Comparison of ENCODE assay signal across 1 cellular context in the genomic region with DNA sequence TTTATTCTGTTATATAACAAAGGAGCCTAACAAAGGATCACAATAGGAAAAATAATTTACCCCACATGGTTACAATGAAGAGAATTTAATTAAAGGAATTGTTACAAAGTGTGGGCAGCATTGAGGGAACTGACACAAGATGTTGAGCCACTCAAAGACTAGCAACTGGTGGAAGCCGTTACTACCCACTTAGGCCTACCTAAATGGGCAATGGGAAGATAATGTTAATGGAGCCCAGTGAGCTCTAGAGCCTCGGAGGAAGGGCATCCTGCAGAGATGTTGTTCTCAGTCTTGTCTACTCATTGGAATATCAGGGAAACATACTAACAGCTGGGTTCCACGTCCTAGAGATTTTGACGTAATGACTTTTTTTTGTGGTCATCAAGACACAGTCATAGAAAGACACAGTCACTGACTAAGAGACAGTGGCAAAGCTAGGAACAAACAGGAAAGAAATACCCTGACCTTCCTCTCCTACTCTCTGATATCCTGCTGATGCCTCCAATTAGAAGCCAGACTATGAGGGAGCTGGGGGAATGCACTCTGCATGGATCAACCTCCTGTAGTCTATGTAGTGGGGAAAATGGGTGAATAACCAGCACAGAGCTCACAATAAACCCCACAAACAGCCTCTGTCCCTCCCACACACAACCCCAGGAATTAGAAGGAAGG.
TF ChIP-seq lines count a peak whose summit lies in the region.

No MANE protein-coding gene starts in this region.

TF ChIP-seq in GM23338, 12 proteins besides CTCF, POLR2A, EP300 and RAD21:
- TF ChIP-seq, protein P1, sequence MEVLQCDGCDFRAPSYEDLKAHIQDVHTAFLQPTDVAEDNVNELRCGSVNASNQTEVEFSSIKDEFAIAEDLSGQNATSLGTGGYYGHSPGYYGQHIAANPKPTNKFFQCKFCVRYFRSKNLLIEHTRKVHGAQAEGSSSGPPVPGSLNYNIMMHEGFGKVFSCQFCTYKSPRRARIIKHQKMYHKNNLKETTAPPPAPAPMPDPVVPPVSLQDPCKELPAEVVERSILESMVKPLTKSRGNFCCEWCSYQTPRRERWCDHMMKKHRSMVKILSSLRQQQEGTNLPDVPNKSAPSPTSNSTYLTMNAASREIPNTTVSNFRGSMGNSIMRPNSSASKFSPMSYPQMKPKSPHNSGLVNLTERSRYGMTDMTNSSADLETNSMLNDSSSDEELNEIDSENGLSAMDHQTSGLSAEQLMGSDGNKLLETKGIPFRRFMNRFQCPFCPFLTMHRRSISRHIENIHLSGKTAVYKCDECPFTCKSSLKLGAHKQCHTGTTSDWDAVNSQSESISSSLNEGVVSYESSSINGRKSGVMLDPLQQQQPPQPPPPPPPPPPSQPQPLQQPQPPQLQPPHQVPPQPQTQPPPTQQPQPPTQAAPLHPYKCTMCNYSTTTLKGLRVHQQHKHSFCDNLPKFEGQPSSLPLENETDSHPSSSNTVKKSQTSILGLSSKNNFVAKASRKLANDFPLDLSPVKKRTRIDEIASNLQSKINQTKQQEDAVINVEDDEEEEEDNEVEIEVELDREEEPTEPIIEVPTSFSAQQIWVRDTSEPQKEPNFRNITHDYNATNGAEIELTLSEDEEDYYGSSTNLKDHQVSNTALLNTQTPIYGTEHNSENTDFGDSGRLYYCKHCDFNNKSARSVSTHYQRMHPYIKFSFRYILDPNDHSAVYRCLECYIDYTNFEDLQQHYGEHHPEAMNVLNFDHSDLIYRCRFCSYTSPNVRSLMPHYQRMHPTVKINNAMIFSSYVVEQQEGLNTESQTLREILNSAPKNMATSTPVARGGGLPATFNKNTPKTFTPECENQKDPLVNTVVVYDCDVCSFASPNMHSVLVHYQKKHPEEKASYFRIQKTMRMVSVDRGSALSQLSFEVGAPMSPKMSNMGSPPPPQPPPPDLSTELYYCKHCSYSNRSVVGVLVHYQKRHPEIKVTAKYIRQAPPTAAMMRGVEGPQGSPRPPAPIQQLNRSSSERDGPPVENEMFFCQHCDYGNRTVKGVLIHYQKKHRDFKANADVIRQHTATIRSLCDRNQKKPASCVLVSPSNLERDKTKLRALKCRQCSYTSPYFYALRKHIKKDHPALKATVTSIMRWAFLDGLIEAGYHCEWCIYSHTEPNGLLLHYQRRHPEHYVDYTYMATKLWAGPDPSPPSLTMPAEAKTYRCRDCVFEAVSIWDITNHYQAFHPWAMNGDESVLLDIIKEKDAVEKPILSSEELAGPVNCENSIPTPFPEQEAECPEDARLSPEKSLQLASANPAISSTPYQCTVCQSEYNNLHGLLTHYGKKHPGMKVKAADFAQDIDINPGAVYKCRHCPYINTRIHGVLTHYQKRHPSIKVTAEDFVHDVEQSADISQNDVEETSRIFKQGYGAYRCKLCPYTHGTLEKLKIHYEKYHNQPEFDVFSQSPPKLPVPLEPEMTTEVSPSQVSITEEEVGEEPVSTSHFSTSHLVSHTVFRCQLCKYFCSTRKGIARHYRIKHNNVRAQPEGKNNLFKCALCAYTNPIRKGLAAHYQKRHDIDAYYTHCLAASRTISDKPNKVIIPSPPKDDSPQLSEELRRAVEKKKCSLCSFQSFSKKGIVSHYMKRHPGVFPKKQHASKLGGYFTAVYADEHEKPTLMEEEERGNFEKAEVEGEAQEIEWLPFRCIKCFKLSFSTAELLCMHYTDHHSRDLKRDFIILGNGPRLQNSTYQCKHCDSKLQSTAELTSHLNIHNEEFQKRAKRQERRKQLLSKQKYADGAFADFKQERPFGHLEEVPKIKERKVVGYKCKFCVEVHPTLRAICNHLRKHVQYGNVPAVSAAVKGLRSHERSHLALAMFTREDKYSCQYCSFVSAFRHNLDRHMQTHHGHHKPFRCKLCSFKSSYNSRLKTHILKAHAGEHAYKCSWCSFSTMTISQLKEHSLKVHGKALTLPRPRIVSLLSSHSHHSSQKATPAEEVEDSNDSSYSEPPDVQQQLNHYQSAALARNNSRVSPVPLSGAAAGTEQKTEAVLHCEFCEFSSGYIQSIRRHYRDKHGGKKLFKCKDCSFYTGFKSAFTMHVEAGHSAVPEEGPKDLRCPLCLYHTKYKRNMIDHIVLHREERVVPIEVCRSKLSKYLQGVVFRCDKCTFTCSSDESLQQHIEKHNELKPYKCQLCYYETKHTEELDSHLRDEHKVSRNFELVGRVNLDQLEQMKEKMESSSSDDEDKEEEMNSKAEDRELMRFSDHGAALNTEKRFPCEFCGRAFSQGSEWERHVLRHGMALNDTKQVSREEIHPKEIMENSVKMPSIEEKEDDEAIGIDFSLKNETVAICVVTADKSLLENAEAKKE (CRISPR knock-in tag; IDR thresholded peaks at IDR 0.05), result no peak
- TF ChIP-seq EZH2 (IDR thresholded peaks at IDR 0.05; ENCODE audit: low read depth, unreplicated experiment) (no peak), CREB1 (CRISPR knock-in tag; IDR thresholded peaks at IDR 0.05; ENCODE audit: low read depth) (no peak), EZH2phosphoT487 (IDR thresholded peaks at IDR 0.05; ENCODE audit: unreplicated experiment) (no peak), STAT1 (IDR thresholded peaks at IDR 0.05; ENCODE audit: unreplicated experiment) (no peak), NANOG (IDR thresholded peaks at IDR 0.05; ENCODE audit: borderline replicate concordance) (no peak), POLR2AphosphoS5 (IDR thresholded peaks at IDR 0.05; ENCODE audit: low read depth) (no peak), JUNB (IDR thresholded peaks at IDR 0.05; ENCODE audit: unreplicated experiment) (no peak), ZNF331 (CRISPR knock-in tag; IDR thresholded peaks at IDR 0.05; ENCODE audit: low read depth) (no peak), ZNF114 (CRISPR knock-in tag; IDR thresholded peaks at IDR 0.05) (no peak)
- TF ChIP-seq, protein P2, sequence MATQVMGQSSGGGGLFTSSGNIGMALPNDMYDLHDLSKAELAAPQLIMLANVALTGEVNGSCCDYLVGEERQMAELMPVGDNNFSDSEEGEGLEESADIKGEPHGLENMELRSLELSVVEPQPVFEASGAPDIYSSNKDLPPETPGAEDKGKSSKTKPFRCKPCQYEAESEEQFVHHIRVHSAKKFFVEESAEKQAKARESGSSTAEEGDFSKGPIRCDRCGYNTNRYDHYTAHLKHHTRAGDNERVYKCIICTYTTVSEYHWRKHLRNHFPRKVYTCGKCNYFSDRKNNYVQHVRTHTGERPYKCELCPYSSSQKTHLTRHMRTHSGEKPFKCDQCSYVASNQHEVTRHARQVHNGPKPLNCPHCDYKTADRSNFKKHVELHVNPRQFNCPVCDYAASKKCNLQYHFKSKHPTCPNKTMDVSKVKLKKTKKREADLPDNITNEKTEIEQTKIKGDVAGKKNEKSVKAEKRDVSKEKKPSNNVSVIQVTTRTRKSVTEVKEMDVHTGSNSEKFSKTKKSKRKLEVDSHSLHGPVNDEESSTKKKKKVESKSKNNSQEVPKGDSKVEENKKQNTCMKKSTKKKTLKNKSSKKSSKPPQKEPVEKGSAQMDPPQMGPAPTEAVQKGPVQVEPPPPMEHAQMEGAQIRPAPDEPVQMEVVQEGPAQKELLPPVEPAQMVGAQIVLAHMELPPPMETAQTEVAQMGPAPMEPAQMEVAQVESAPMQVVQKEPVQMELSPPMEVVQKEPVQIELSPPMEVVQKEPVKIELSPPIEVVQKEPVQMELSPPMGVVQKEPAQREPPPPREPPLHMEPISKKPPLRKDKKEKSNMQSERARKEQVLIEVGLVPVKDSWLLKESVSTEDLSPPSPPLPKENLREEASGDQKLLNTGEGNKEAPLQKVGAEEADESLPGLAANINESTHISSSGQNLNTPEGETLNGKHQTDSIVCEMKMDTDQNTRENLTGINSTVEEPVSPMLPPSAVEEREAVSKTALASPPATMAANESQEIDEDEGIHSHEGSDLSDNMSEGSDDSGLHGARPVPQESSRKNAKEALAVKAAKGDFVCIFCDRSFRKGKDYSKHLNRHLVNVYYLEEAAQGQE (IDR thresholded peaks at IDR 0.05; ENCODE audit: unreplicated experiment), result no peak
- TF ChIP-seq, protein P3, sequence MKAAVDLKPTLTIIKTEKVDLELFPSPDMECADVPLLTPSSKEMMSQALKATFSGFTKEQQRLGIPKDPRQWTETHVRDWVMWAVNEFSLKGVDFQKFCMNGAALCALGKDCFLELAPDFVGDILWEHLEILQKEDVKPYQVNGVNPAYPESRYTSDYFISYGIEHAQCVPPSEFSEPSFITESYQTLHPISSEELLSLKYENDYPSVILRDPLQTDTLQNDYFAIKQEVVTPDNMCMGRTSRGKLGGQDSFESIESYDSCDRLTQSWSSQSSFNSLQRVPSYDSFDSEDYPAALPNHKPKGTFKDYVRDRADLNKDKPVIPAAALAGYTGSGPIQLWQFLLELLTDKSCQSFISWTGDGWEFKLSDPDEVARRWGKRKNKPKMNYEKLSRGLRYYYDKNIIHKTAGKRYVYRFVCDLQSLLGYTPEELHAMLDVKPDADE (IDR thresholded peaks at IDR 0.05), result no peak
